ENCODE assay signal across 1 cellular context in the genomic region with DNA sequence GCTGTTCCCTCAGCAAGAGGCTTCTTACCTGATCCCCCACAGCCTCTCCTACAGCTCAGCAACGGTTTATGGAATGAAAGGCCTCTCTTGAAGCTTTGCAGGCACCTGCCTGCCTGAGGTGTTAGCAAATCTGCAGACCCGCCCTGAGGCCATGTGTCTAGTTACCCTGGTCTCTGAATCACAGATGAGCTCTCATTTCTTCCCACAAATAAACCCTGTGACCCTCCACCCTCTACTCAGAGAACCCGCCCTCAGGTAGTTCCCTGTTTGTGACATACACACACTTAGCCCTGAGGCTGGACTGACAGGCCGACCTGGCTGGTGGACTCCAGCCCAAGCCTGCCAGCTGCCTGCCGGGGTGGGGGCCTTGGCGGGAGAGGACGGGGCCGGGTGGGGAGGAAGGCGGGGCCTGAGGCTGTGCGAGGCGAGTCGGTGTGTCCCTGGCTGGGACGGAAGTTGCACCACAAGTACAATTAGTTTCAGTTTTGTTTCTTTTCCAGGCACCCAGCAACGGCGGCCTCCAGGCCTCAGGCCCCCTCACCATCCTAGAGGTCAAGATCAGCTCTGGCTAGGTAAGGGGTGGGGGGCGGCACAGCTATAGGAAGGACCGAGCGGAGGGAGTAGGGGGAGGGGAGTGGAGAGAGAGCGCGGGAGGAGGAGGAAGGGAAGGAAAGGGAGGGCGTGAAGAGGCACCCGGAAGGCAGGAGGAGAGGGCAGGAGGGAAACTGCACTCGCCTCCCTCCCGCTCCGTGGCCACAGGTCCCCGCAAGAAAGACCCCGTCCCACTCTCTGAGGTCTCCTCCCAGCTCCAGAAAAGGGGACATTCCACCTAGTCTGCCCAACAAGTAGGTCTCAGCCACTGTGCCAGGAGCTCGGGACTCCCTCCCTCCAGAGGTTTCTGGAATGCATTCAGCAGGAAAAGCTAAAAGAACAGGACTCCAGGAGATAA.
TF ChIP-seq lines count a peak whose summit lies in the region.

Gene TRIM56, plus strand, starts transcription at position 482 of the 949 bp plus-strand sequence. CDS start 1,832 bp downstream, outside the sequence.

TF ChIP-seq in K562, 482 proteins besides CTCF, POLR2A, EP300 and RAD21 (continued from another document and continues in another):
- TF ChIP-seq CREBBP (IDR thresholded peaks at IDR 0.05; ENCODE audit: low read depth, low read length) = no peak
- peak; percentile 42 for TF ChIP-seq NEUROD1 (IDR thresholded peaks at IDR 0.05; ENCODE audit: borderline replicate concordance, low read depth, low read length, partially characterized antibody)
- no peak for TF ChIP-seq ZNF583 (CRISPR knock-in tag; IDR thresholded peaks at IDR 0.05)
- TF ChIP-seq NR2F6 (CRISPR knock-in tag; IDR thresholded peaks at IDR 0.05) = no peak
- peak; percentile 68 for TF ChIP-seq ZFX (CRISPR knock-in tag; IDR thresholded peaks at IDR 0.05)
- no peak for TF ChIP-seq XRCC5 (IDR thresholded peaks at IDR 0.05; ENCODE audit: low read depth, low read length)
- TF ChIP-seq, protein P1, sequence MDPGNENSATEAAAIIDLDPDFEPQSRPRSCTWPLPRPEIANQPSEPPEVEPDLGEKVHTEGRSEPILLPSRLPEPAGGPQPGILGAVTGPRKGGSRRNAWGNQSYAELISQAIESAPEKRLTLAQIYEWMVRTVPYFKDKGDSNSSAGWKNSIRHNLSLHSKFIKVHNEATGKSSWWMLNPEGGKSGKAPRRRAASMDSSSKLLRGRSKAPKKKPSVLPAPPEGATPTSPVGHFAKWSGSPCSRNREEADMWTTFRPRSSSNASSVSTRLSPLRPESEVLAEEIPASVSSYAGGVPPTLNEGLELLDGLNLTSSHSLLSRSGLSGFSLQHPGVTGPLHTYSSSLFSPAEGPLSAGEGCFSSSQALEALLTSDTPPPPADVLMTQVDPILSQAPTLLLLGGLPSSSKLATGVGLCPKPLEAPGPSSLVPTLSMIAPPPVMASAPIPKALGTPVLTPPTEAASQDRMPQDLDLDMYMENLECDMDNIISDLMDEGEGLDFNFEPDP (CRISPR knock-in tag; IDR thresholded peaks at IDR 0.05) = no peak; the same call in 1 of the 2 replicates
- no peak; the same call in 1 of the 2 replicates for TF ChIP-seq HLTF (IDR thresholded peaks at IDR 0.05)
- TF ChIP-seq, protein P2, sequence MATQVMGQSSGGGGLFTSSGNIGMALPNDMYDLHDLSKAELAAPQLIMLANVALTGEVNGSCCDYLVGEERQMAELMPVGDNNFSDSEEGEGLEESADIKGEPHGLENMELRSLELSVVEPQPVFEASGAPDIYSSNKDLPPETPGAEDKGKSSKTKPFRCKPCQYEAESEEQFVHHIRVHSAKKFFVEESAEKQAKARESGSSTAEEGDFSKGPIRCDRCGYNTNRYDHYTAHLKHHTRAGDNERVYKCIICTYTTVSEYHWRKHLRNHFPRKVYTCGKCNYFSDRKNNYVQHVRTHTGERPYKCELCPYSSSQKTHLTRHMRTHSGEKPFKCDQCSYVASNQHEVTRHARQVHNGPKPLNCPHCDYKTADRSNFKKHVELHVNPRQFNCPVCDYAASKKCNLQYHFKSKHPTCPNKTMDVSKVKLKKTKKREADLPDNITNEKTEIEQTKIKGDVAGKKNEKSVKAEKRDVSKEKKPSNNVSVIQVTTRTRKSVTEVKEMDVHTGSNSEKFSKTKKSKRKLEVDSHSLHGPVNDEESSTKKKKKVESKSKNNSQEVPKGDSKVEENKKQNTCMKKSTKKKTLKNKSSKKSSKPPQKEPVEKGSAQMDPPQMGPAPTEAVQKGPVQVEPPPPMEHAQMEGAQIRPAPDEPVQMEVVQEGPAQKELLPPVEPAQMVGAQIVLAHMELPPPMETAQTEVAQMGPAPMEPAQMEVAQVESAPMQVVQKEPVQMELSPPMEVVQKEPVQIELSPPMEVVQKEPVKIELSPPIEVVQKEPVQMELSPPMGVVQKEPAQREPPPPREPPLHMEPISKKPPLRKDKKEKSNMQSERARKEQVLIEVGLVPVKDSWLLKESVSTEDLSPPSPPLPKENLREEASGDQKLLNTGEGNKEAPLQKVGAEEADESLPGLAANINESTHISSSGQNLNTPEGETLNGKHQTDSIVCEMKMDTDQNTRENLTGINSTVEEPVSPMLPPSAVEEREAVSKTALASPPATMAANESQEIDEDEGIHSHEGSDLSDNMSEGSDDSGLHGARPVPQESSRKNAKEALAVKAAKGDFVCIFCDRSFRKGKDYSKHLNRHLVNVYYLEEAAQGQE (CRISPR knock-in tag; IDR thresholded peaks at IDR 0.05; ENCODE audit: low read depth) = no peak
- no peak for TF ChIP-seq ZNF830 (CRISPR knock-in tag; IDR thresholded peaks at IDR 0.05)
- no peak for TF ChIP-seq ZNF121 (CRISPR knock-in tag; conservative IDR thresholded peaks at IDR 0.05)
- TF ChIP-seq U2AF1 (optimal IDR thresholded peaks at IDR 0.05; ENCODE audit: low read depth, low read length) = no peak
- TF ChIP-seq SIN3A (IDR thresholded peaks at IDR 0.05; ENCODE audit: borderline replicate concordance in 2 of 2, control insufficient read depth in 1 of 2, low read depth in 2 of 2, low read length in 2 of 2) = peak; percentile 63 to 64; a peak in 2 of 4 replicates
- peak; percentile 92 for TF ChIP-seq ELF4 (CRISPR knock-in tag; IDR thresholded peaks at IDR 0.05)
- TF ChIP-seq MCM3 (IDR thresholded peaks at IDR 0.05) = no peak
- TF ChIP-seq ZNF3 (CRISPR knock-in tag; IDR thresholded peaks at IDR 0.05) = no peak
- TF ChIP-seq HMGN3 (IDR thresholded peaks at IDR 0.05; ENCODE audit: borderline replicate concordance, extremely low read depth, insufficient read length, low read depth, low read length) = peak; percentile 53
- no peak for TF ChIP-seq CBFA2T2 (conservative IDR thresholded peaks at IDR 0.05)
- TF ChIP-seq PHB2 (IDR thresholded peaks at IDR 0.05; ENCODE audit: low read depth) = no peak
- no peak for TF ChIP-seq ZNF239 (CRISPR knock-in tag; IDR thresholded peaks at IDR 0.05)
- no peak for TF ChIP-seq PRMT5 (CRISPR knock-in tag; IDR thresholded peaks at IDR 0.05)
- no peak for TF ChIP-seq TEAD4 (IDR thresholded peaks at IDR 0.05; ENCODE audit: low read length)
- no peak for TF ChIP-seq TEAD4 (CRISPR knock-in tag; IDR thresholded peaks at IDR 0.05; ENCODE audit: borderline replicate concordance)
- TF ChIP-seq ZNF76 (CRISPR knock-in tag; IDR thresholded peaks at IDR 0.05; ENCODE audit: borderline replicate concordance) = no peak
- TF ChIP-seq SIN3B (IDR thresholded peaks at IDR 0.05; ENCODE audit: low read depth) = no peak
- TF ChIP-seq NCOA2 (IDR thresholded peaks at IDR 0.05; ENCODE audit: partially characterized antibody in 2 of 2) = no peak
- TF ChIP-seq MCM5 (IDR thresholded peaks at IDR 0.05; ENCODE audit: low read depth) = no peak
- no peak for TF ChIP-seq KLF10 (CRISPR knock-in tag; IDR thresholded peaks at IDR 0.05)
- no peak for TF ChIP-seq SRF (CRISPR knock-in tag; IDR thresholded peaks at IDR 0.05)
- no peak for TF ChIP-seq TAF15 (IDR thresholded peaks at IDR 0.05; ENCODE audit: low read depth, low read length)
- no peak for TF ChIP-seq ZFP1 (CRISPR knock-in tag; IDR thresholded peaks at IDR 0.05)
- TF ChIP-seq, protein P3, sequence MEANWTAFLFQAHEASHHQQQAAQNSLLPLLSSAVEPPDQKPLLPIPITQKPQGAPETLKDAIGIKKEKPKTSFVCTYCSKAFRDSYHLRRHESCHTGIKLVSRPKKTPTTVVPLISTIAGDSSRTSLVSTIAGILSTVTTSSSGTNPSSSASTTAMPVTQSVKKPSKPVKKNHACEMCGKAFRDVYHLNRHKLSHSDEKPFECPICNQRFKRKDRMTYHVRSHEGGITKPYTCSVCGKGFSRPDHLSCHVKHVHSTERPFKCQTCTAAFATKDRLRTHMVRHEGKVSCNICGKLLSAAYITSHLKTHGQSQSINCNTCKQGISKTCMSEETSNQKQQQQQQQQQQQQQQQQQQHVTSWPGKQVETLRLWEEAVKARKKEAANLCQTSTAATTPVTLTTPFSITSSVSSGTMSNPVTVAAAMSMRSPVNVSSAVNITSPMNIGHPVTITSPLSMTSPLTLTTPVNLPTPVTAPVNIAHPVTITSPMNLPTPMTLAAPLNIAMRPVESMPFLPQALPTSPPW (CRISPR knock-in tag; IDR thresholded peaks at IDR 0.05) = peak; percentile 91
- TF ChIP-seq POLR3A (IDR thresholded peaks at IDR 0.05; ENCODE audit: borderline replicate concordance, extremely low read depth, insufficient read depth, insufficient read length) = no peak
- TF ChIP-seq SAFB2 (IDR thresholded peaks at IDR 0.05; ENCODE audit: borderline replicate concordance, low read depth, low read length, severe bottlenecking) = no peak
- TF ChIP-seq MYBL2 (IDR thresholded peaks at IDR 0.05; ENCODE audit: low read depth) = no peak
- no peak for TF ChIP-seq MYBL2 (CRISPR knock-in tag; IDR thresholded peaks at IDR 0.05; ENCODE audit: borderline replicate concordance)
- no peak for TF ChIP-seq ZFP30 (CRISPR knock-in tag; IDR thresholded peaks at IDR 0.05; ENCODE audit: borderline replicate concordance)
- TF ChIP-seq TCF7L2 (IDR thresholded peaks at IDR 0.05; ENCODE audit: low read depth, low read length) = no peak
- TF ChIP-seq MTA3 (IDR thresholded peaks at IDR 0.05; ENCODE audit: borderline replicate concordance) = no peak
- no peak for TF ChIP-seq RHOXF2B (CRISPR knock-in tag; conservative IDR thresholded peaks at IDR 0.05)
- TF ChIP-seq NFATC3 (IDR thresholded peaks at IDR 0.05) = no peak
- no peak; the same call in 1 of the 2 replicates for TF ChIP-seq RFX1 (IDR thresholded peaks at IDR 0.05)
- no peak for TF ChIP-seq ZNF184 (CRISPR knock-in tag; IDR thresholded peaks at IDR 0.05)
- no peak for TF ChIP-seq ZBTB49 (CRISPR knock-in tag; IDR thresholded peaks at IDR 0.05; ENCODE audit: borderline replicate concordance)
- TF ChIP-seq GTF2F1 (IDR thresholded peaks at IDR 0.05; ENCODE audit: low read depth, low read length) = no peak
- TF ChIP-seq ZNF134 (CRISPR knock-in tag; conservative IDR thresholded peaks at IDR 0.05) = no peak
- TF ChIP-seq, protein P4, sequence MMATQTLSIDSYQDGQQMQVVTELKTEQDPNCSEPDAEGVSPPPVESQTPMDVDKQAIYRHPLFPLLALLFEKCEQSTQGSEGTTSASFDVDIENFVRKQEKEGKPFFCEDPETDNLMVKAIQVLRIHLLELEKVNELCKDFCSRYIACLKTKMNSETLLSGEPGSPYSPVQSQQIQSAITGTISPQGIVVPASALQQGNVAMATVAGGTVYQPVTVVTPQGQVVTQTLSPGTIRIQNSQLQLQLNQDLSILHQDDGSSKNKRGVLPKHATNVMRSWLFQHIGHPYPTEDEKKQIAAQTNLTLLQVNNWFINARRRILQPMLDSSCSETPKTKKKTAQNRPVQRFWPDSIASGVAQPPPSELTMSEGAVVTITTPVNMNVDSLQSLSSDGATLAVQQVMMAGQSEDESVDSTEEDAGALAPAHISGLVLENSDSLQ (IDR thresholded peaks at IDR 0.05) = peak; percentile 90
- peak; percentile 1; the same call in 1 of the 2 replicates for TF ChIP-seq CEBPG (CRISPR knock-in tag; IDR thresholded peaks at IDR 0.05)
- TF ChIP-seq CEBPG (tag; conservative IDR thresholded peaks at IDR 0.05 in 1 of 2, IDR thresholded peaks at IDR 0.05 in 1 of 2) = peak; percentile 36 to 87; a peak in 2 of 4 replicates
- peak; percentile 32; the same call in 1 of the 2 replicates for TF ChIP-seq NFIC (IDR thresholded peaks at IDR 0.05)
- TF ChIP-seq, protein P5, sequence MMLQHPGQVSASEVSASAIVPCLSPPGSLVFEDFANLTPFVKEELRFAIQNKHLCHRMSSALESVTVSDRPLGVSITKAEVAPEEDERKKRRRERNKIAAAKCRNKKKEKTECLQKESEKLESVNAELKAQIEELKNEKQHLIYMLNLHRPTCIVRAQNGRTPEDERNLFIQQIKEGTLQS (IDR thresholded peaks at IDR 0.05) = peak; percentile 44
- TF ChIP-seq, protein P5 (CRISPR knock-in tag; conservative IDR thresholded peaks at IDR 0.05) = no peak
- TF ChIP-seq DIDO1 (tag; IDR thresholded peaks at IDR 0.05; ENCODE audit: low read depth) = peak; percentile 82; the same call in 1 of the 2 replicates
- TF ChIP-seq NR2C1 (IDR thresholded peaks at IDR 0.05) = no peak
- no peak; the same call in 1 of the 2 replicates for TF ChIP-seq NR2C1 (tag; IDR thresholded peaks at IDR 0.05)
- no peak; the same call in 1 of the 2 replicates for TF ChIP-seq ZC3H8 (IDR thresholded peaks at IDR 0.05)
- no peak for TF ChIP-seq ZNF133 (CRISPR knock-in tag; IDR thresholded peaks at IDR 0.05)
- TF ChIP-seq RBM17 (IDR thresholded peaks at IDR 0.05; ENCODE audit: borderline replicate concordance, low read depth, low read length) = no peak
- TF ChIP-seq YY1 (IDR thresholded peaks at IDR 0.05; ENCODE audit: borderline replicate concordance in 1 of 3, control insufficient read depth in 1 of 3, extremely low read depth in 1 of 3, insufficient read depth in 3 of 3, insufficient read length in 1 of 3, insufficient replicate concordance in 2 of 3, low read depth in 1 of 3, low read length in 2 of 3) = no peak
- TF ChIP-seq, protein P6, sequence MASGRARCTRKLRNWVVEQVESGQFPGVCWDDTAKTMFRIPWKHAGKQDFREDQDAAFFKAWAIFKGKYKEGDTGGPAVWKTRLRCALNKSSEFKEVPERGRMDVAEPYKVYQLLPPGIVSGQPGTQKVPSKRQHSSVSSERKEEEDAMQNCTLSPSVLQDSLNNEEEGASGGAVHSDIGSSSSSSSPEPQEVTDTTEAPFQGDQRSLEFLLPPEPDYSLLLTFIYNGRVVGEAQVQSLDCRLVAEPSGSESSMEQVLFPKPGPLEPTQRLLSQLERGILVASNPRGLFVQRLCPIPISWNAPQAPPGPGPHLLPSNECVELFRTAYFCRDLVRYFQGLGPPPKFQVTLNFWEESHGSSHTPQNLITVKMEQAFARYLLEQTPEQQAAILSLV (tag; IDR thresholded peaks at IDR 0.05) = peak; percentile 66
- TF ChIP-seq ILK (tag; IDR thresholded peaks at IDR 0.05; ENCODE audit: borderline replicate concordance, low read depth) = no peak
- no peak; the same call in 1 of the 2 replicates for TF ChIP-seq SMARCE1 (IDR thresholded peaks at IDR 0.05)
- no peak for TF ChIP-seq FIP1L1 (IDR thresholded peaks at IDR 0.05; ENCODE audit: low read depth, low read length, poor library complexity, severe bottlenecking)
- TF ChIP-seq POLR2H (tag; IDR thresholded peaks at IDR 0.05; ENCODE audit: low read depth) = peak; percentile 81
- TF ChIP-seq ZNF41 (CRISPR knock-in tag; conservative IDR thresholded peaks at IDR 0.05) = no peak
